18 cellular contexts compared by ENCODE assay signal in the genomic region with DNA sequence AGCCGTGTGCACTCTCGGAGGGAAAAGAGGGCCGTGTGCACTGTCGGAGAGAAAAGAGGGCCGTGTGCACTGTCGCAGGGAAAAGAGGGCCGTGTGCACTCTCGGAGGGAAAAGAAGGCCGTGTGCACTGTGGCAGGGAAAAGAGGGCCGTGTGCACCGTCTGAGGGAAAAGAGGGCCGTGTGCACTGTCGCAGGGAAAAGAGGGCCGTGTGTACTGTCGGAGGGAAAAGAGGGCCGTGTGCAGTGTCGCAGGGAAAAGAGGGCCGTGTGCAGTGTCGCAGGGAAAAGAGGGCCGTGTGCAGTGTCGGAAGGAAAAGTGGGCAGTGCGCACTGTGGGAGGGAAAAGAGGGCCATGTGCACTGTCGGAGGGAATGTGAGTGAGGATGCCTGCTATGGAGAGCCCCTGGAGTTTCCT.
"Had no signal": no experiment of that assay in that cellular context is flagged by ENCODE, and none has a peak within 500 bp of the region (broad histone marks: within the 10 kb centered on the region; RNA-seq: fewer than 3 reads in every experiment).

No MANE protein-coding gene starts in this region.

- H3K4me1 Mint-ChIP-seq: natural killer cell; stimulated activated naive B cell treated with anti-CD40 and anti-IgM and Interleukin-4, amounts not matched to agents 10 μg/mL and 1 μg/mL and 100 μg/mL, for 72 hours had no signal

- DNase-seq: activated naive CD4-positive, alpha-beta T cell treated with Interleukin-2 at 50 U/mL for 16 hours; central memory CD4-positive, alpha-beta T cell; cortex of kidney; effector CD8-positive, alpha-beta T cell; islet precursor cell; mammary epithelial cell; natural killer cell; spleen; stimulated activated CD4-positive, alpha-beta T cell treated with anti-CD3 and anti-CD28 coated beads, Interleukin-1b, Interleukin-23, amount 100 ng/mL, for 48 hours; stimulated activated naive B cell treated with anti-CD40 and anti-IgM and Interleukin-4, amounts not matched to agents 10 μg/mL and 1 μg/mL and 100 μg/mL, for 72 hours; upper lobe of right lung had no signal

- H3K4me3 ChIP-seq: adrenal gland, gastroesophageal sphincter, psoas muscle, right lobe of liver, spleen, upper lobe of right lung had no signal

- ATAC-seq: activated CD4-positive, CD25-positive, alpha-beta regulatory T cell treated with anti-CD3 and anti-CD28 coated beads, Interleukin-2, amount 50 U/mL, for 24 hours; gastroesophageal sphincter; left lobe of liver; natural killer cell; psoas muscle; right lobe of liver; stimulated activated naive B cell treated with anti-CD40 and anti-IgM and Interleukin-4, amounts not matched to agents 10 μg/mL and 1 μg/mL and 100 μg/mL, for 72 hours; upper lobe of right lung had no signal

- H3K27ac Mint-ChIP-seq: natural killer cell; stimulated activated naive B cell treated with anti-CD40 and anti-IgM and Interleukin-4, amounts not matched to agents 10 μg/mL and 1 μg/mL and 100 μg/mL, for 72 hours had no signal

- H3K9me3 ChIP-seq: adrenal gland, psoas muscle, right lobe of liver, upper lobe of right lung had no signal

- H3K4me3 Mint-ChIP-seq: natural killer cell; stimulated activated naive B cell treated with anti-CD40 and anti-IgM and Interleukin-4, amounts not matched to agents 10 μg/mL and 1 μg/mL and 100 μg/mL, for 72 hours had no signal

- H3K36me3 Mint-ChIP-seq: natural killer cell had no signal

- H3K9me3 Mint-ChIP-seq: natural killer cell had no signal

- H3K36me3 ChIP-seq: adrenal gland, gastroesophageal sphincter, right lobe of liver, spleen, upper lobe of right lung had no signal

- H3K27me3 ChIP-seq: adrenal gland, right lobe of liver, spleen, upper lobe of right lung had no signal

- H3K27ac ChIP-seq: adrenal gland, epithelial cell of prostate, gastroesophageal sphincter, psoas muscle, right lobe of liver, spleen, upper lobe of right lung had no signal

- H3K4me1 ChIP-seq: adrenal gland, gastroesophageal sphincter, psoas muscle, right lobe of liver, spleen, upper lobe of right lung had no signal
